10 cellular contexts compared by ENCODE assay signal in the genomic region with DNA sequence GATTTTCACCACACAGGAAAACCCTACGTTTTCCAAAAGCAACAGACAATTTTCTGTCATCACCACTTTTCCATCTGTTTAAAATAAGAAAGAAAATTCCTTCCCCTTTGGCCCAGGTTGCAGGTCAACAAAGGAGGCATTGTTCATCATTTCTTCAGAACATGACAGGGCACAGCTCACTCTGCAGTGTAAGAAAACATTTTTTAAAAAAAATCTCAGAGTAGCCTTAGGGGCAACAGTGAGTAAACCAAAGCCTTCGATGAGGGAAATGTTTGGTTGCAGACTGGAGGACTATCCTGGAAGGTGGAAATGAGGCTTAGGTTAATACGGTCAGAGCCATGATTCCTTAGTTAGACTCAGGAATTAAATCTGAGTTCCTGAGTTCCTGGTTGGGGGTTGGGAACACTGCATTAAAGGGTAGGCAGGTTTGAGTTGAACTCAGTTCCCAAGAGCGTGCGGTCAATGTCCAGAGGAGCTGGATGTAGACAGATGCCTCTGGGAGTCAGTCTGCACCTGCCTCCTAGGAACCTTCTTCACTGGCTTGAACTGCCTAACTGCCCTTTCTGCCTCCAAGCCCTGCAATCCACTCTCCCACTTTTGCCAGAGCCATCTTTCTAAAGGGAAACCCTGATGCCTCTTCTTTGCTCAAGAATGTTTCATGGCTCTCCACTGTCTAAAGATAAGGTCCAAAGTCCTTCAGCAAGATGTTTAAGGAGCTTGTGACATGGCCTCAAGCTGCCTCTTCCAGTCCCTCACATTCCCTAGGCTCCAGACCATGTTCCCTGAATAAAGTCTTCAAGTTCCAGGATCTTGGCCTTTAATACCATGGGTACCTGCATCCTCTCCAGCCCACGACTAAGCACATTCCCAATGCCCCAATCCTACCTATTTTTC. TPM values are rescaled to one million over a fixed set of nuclear protein-coding genes. Genes with fewer than 3 reads are reported as not detected.
DNase-seq lines count a peak whose midpoint lies in the region; ATAC-seq and TF ChIP-seq lines count a peak whose summit lies in the region.
"Had no signal": no experiment of that assay in that cellular context is flagged by ENCODE, and none has a peak within 500 bp of the region (broad histone marks: within the 10 kb centered on the region; RNA-seq: fewer than 3 reads in every experiment).

No MANE protein-coding gene starts in this region.

- no peak for DNase-seq in activated T-cell treated with anti-CD3 and anti-CD28 coated beads, Interleukin-2, amount 50 U/mL, for 4 hours
- DNase-seq in activated T-cell treated with anti-CD3 and anti-CD28 coated beads, Interleukin-2, amount 50 U/mL, for 1 hour: no peak
- DNase-seq in T-cell (no peak), tibial artery (no peak), GOT3 (lab: John Stamatoyannopoulos, UW) (no peak)
- DNase-seq in stimulated activated naive CD4-positive, alpha-beta T cell treated with Interleukin-2 at 50 U/mL for 16 hours (lab: John Stamatoyannopoulos, UW): no peak
- DNase-seq: effector memory CD4-positive, alpha-beta T cell; NCI-H2081 treated with DMSO at 0.1 percent for 48 hours had no signal

- peak overlapping the region; percentile 76 for H3K4me3 Mint-ChIP-seq in activated T-cell treated with anti-CD3 and anti-CD28 coated beads, Interleukin-2, amount 50 U/mL, for 4 hours
- H3K4me3 Mint-ChIP-seq in T-cell: peak overlapping the region; percentile 23 to 79 (median 77)

- H3K4me1 ChIP-seq in iPS-18a (ENCODE audit: control insufficient read depth, low read depth, low read length) (peaks cover 44% of the 10 kb centered on the region), tibial artery (peaks cover 0 to 51% (median 39%) of the 10 kb centered on the region in 4 donors)

- TF ChIP-seq CTCF in tibial artery (IDR thresholded peaks at IDR 0.05): no peak

- H3K27me3 ChIP-seq in iPS-18a (ENCODE audit: control insufficient read depth, insufficient read depth, low read length): peaks cover 39% of the 10 kb centered on the region
- no peaks in the 10 kb centered on the region for H3K27me3 ChIP-seq in tibial artery

- POLR2A ChIA-PET in T-cell (lab: Charles Lee): no interaction called here

- CTCF ChIA-PET in T-cell (lab: Charles Lee): no interaction called here

- H3K27ac Mint-ChIP-seq in T-cell: no peak overlapping the region

- H3K9me3 Mint-ChIP-seq in activated T-cell treated with anti-CD3 and anti-CD28 coated beads, Interleukin-2, amount 50 U/mL, for 4 hours: no peaks in the 10 kb centered on the region
- no peaks in the 10 kb centered on the region for H3K9me3 Mint-ChIP-seq in T-cell

- peaks cover 44% of the 10 kb centered on the region for H3K4me1 Mint-ChIP-seq in activated T-cell treated with anti-CD3 and anti-CD28 coated beads, Interleukin-2, amount 50 U/mL, for 4 hours (ENCODE audit: low read depth)
- H3K4me1 Mint-ChIP-seq in T-cell: peaks cover 42 to 56% (median 48%) of the 10 kb centered on the region in 3 donors

- H3K4me3 ChIP-seq in iPS-18a (ENCODE audit: low read length) (peak overlapping the region; percentile 34), tibial artery (no peak overlapping the region)

- no peaks in the 10 kb centered on the region for H3K36me3 ChIP-seq in iPS-18a (ENCODE audit: control insufficient read depth, low read depth, low read length)
- H3K36me3 ChIP-seq in tibial artery: peaks cover 0 to 2% (median 0%) of the 10 kb centered on the region in 3 donors

- no peaks in the 10 kb centered on the region for H3K36me3 Mint-ChIP-seq in activated T-cell treated with anti-CD3 and anti-CD28 coated beads, Interleukin-2, amount 50 U/mL, for 4 hours (ENCODE audit: insufficient read depth)
- no peaks in the 10 kb centered on the region for H3K36me3 Mint-ChIP-seq in T-cell

- no peak overlapping the region for H3K9ac ChIP-seq in iPS-18a (ENCODE audit: low read length)

- peaks cover 62% of the 10 kb centered on the region for H3K27me3 Mint-ChIP-seq in activated T-cell treated with anti-CD3 and anti-CD28 coated beads, Interleukin-2, amount 50 U/mL, for 4 hours (ENCODE audit: low read depth)
- peaks cover 37 to 67% of the 10 kb centered on the region in 2 donors for H3K27me3 Mint-ChIP-seq in T-cell

- ATAC-seq in activated T-cell treated with anti-CD3 and anti-CD28 coated beads, Interleukin-2, amount 50 U/mL, for 4 hours: no peak
- ATAC-seq in T-cell (replicated peaks in 1 of 4) (no peak), esophagus mucosa (no peak)

- H3K27ac ChIP-seq in iPS-18a (ENCODE audit: low read length) (no peak overlapping the region), tibial artery (peak overlapping the region; percentile 74 to 99)

- no peaks in the 10 kb centered on the region for H3K9me3 ChIP-seq in iPS-18a (ENCODE audit: control insufficient read depth, low read depth, low read length)
- no peaks in the 10 kb centered on the region for H3K9me3 ChIP-seq in tibial artery

- intact Hi-C loops in tibial artery (cut with DNase I; ENCODE audit: low total_unique reads): loop anchor here (1.0 to 10.0 kb wide), 4 partner anchors 49 to 452 kb away; no protein-coding TSS in a partner anchor

RNA-seq across cellular contexts. Expression of a gene that starts 3.2 kb away (rescaled TPM):
- total RNA-seq in activated T-cell treated with anti-CD3 and anti-CD28 coated beads, Interleukin-2, amount 50 U/mL, for 4 hours: under 1 TPM; 0.23 to 0.52 (median 0.37) TPM
- 1 to 10 TPM in 1 of 5 donors, under 1 TPM in 4; 0.35 to 1.1 (median 0.46) TPM for total RNA-seq in T-cell
- 95.2 TPM for total RNA-seq in esophagus mucosa

Comparison
In these comparisons a context has a peak if more than half of its experiments do, and no peak if none do; other contexts are left out.
1. RNA of a gene that starts 3.2 kb away (total RNA-seq): 95.2 TPM in esophagus mucosa (single experiment); 0.35 to 1.1 TPM in T-cell and 0.23 to 0.52 TPM in activated T-cell treated with anti-CD3 and anti-CD28 coated beads, Interleukin-2, amount 50 U/mL, for 4 hours; every median in the first group is over 10 times any median in the second.